In genomic region chr3:52034651-52035050, GRCh38 we compare ENCODE assay signal across 18 cellular contexts. TPM values are rescaled to one million over a fixed set of nuclear protein-coding genes. Genes with fewer than 3 reads are reported as not detected.
DNase-seq lines count a peak whose midpoint lies in the region; ATAC-seq, FAIRE-seq and TF ChIP-seq lines count a peak whose summit lies in the region.
"Had no signal": no experiment of that assay in that cellular context is flagged by ENCODE, and none has a peak within 500 bp of the region (broad histone marks: within the 10 kb centered on the region; RNA-seq: fewer than 3 reads in every experiment).

No MANE protein-coding gene starts in this region.

- no peak overlapping the region for H3K27ac ChIP-seq in HepG2 (ENCODE audit: extremely low read length, insufficient read depth, low read length)
- H3K27ac ChIP-seq in right lobe of liver = no peak overlapping the region
- H3K27ac ChIP-seq: 22Rv1, GM23248 had no signal

- TF ChIP-seq POLR2A in HepG2 (IDR thresholded peaks at IDR 0.05; ENCODE audit: insufficient read depth in 1 of 2, low read depth in 2 of 2, low read length in 2 of 2) = no peak
- TF ChIP-seq POLR2A in right lobe of liver (IDR thresholded peaks at IDR 0.05) = no peak

- TF ChIP-seq EP300 in HepG2 (IDR thresholded peaks at IDR 0.05; ENCODE audit: low read depth in 2 of 2, low read length in 2 of 2) = no peak
- no peak for TF ChIP-seq EP300 in HepG2 (CRISPR knock-in tag; IDR thresholded peaks at IDR 0.05; ENCODE audit: borderline replicate concordance)

- in situ Hi-C loops in HepG2 (cut with HindIII; ENCODE audit: extremely low pct_ligation_motif_present, low pct_unique_long_range_greater_than_20kb) = no loop called here

- TF ChIP-seq CTCF in HepG2 (CRISPR knock-in tag; IDR thresholded peaks at IDR 0.05) (no peak), right lobe of liver (IDR thresholded peaks at IDR 0.05) (no peak)

- no peaks in the 10 kb centered on the region for H3K9me3 Mint-ChIP-seq in central memory CD8-positive, alpha-beta T cell
- no peaks in the 10 kb centered on the region for H3K9me3 Mint-ChIP-seq in stimulated activated effector memory CD8-positive, alpha-beta T cell treated with anti-CD3 and anti-CD28 coated beads, Interleukin-12 subunit alpha, Interleukin-12 subunit beta, amount 100 ng/mL, for 72 hours
- H3K9me3 Mint-ChIP-seq: CD14-positive monocyte; CD4-positive, alpha-beta memory T cell had no signal

- ATAC-seq in HepG2 = no peak
- no peak for ATAC-seq in right lobe of liver
- no peak for ATAC-seq in central memory CD8-positive, alpha-beta T cell (replicated peaks; ENCODE audit: extremely low read depth, poor library complexity, severe bottlenecking)
- no peak for ATAC-seq in stimulated activated effector memory CD8-positive, alpha-beta T cell treated with anti-CD3 and anti-CD28 coated beads, Interleukin-12 subunit alpha, Interleukin-12 subunit beta, amount 100 ng/mL, for 72 hours
- no peak for ATAC-seq in HG03280 (IDR thresholded peaks at IDR 0.05; ENCODE audit: unreplicated experiment)

- H4K20me1 ChIP-seq in HepG2 (ENCODE audit: insufficient read depth, low read length) = no peaks in the 10 kb centered on the region
- H4K20me1 ChIP-seq: BLaER1 had no signal

- 0 out of 2 replicates have a peak overlapping the region, but pooled peaks have one; percentile 14 for H3K9ac ChIP-seq in HepG2 (ENCODE audit: insufficient read depth, low read depth, low read length)
- H3K9ac ChIP-seq: BLaER1, GM23248 had no signal

- no peaks in the 10 kb centered on the region for H3K79me2 ChIP-seq in HepG2 (ENCODE audit: insufficient read depth, low read length)

- DNase-seq in HepG2 (ENCODE audit: low spot score) (no peak), right lobe of liver (no peak), iPS-NIHi11 (ENCODE audit: low spot score) (no peak), NCI-H748 (lab: John Stamatoyannopoulos, UW; ENCODE audit: unreplicated experiment) (no peak)
- DNase-seq in central memory CD8-positive, alpha-beta T cell (ENCODE audit: low spot score in 2 of 2) = no peak
- DNase-seq in stimulated activated effector memory CD8-positive, alpha-beta T cell treated with anti-CD3 and anti-CD28 coated beads, Interleukin-12 subunit alpha, Interleukin-12 subunit beta, amount 100 ng/mL, for 72 hours (ENCODE audit: low spot score in 2 of 2) = no peak
- DNase-seq: CD4-positive, alpha-beta memory T cell; DMS153; DMS79; GDM1; GM23248 had no signal

- H3K9me3 ChIP-seq in HepG2 (ENCODE audit: low read length) (no peaks in the 10 kb centered on the region), right lobe of liver (no peaks in the 10 kb centered on the region)
- H3K9me3 ChIP-seq: BLaER1, HAP-1 had no signal

- peaks cover 2% of the 10 kb centered on the region for H3K36me3 Mint-ChIP-seq in central memory CD8-positive, alpha-beta T cell (ENCODE audit: insufficient read depth)
- no peaks in the 10 kb centered on the region for H3K36me3 Mint-ChIP-seq in stimulated activated effector memory CD8-positive, alpha-beta T cell treated with anti-CD3 and anti-CD28 coated beads, Interleukin-12 subunit alpha, Interleukin-12 subunit beta, amount 100 ng/mL, for 72 hours
- H3K36me3 Mint-ChIP-seq: CD14-positive monocyte; CD4-positive, alpha-beta memory T cell had no signal

- no peak for FAIRE-seq in HepG2 (lab: Jason Lieb, UNC)
- FAIRE-seq: GM12892, GM18507 had no signal

- no peaks in the 10 kb centered on the region for H3K27me3 ChIP-seq in HepG2 (ENCODE audit: control insufficient read depth in 1 of 2, insufficient read depth in 2 of 2, low read length in 2 of 2)
- no peaks in the 10 kb centered on the region for H3K27me3 ChIP-seq in right lobe of liver
- H3K27me3 ChIP-seq: BLaER1 had no signal

- POLR2A ChIA-PET in HepG2 (lab: Yijun Ruan, JAX) = no interaction called here

- H3K27me3 Mint-ChIP-seq in central memory CD8-positive, alpha-beta T cell = no peaks in the 10 kb centered on the region
- H3K27me3 Mint-ChIP-seq: CD4-positive, alpha-beta memory T cell had no signal

- peak overlapping the region; percentile 78 for H3K4me2 ChIP-seq in HepG2 (ENCODE audit: low read depth, low read length)

- peak overlapping the region; percentile 38 for H3K27ac Mint-ChIP-seq in central memory CD8-positive, alpha-beta T cell (ENCODE audit: low read depth)
- peak overlapping the region; percentile 40 for H3K27ac Mint-ChIP-seq in stimulated activated effector memory CD8-positive, alpha-beta T cell treated with anti-CD3 and anti-CD28 coated beads, Interleukin-12 subunit alpha, Interleukin-12 subunit beta, amount 100 ng/mL, for 72 hours
- H3K27ac Mint-ChIP-seq: CD14-positive monocyte had no signal

- H3K36me3 ChIP-seq in HepG2 (replicated peaks in 1 of 2; ENCODE audit: control insufficient read depth in 1 of 2, insufficient read depth in 2 of 2, low read length in 2 of 2) = no peaks in the 10 kb centered on the region
- H3K36me3 ChIP-seq in right lobe of liver = no peaks in the 10 kb centered on the region
- H3K36me3 ChIP-seq: BLaER1, HAP-1 had no signal

- WGBS in HepG2 (ENCODE audit: low lambda C conversion rate) = 43% methylated on average over 1 of the region's 3 CpGs
- WGBS in right lobe of liver (ENCODE audit: insufficient coverage, low coverage, low lambda C conversion rate, missing lambda C conversion rate) = no CpG with 5 or more reads among the region's 3 CpGs

- H3K4me3 ChIP-seq in HepG2 (replicated peaks in 1 of 3; ENCODE audit: insufficient read depth in 1 of 3, low read depth in 2 of 3, low read length in 3 of 3) = peak overlapping the region in 1 of 3 experiments; percentile 34; a peak in 1 of 6 replicates
- no peak overlapping the region for H3K4me3 ChIP-seq in right lobe of liver
- H3K4me3 ChIP-seq: BLaER1, GM23248, HAP-1 had no signal

- BruUV-seq in HepG2 (replicated peaks; lab: Mats Ljungman, UMichigan) = no TSS peak

- no peak for TF ChIP-seq RAD21 in HepG2 (CRISPR knock-in tag; IDR thresholded peaks at IDR 0.05)

- no peak overlapping the region for H2AFZ ChIP-seq in HepG2 (ENCODE audit: low read length)
- H2AFZ ChIP-seq: GM23248 had no signal

- H3K4me1 ChIP-seq in HepG2 (ENCODE audit: insufficient read depth, low read length) = peaks cover 93% of the 10 kb centered on the region
- H3K4me1 ChIP-seq in right lobe of liver = peaks cover 0 to 8% (median 0%) of the 10 kb centered on the region in 4 donors

- H3K4me1 Mint-ChIP-seq in central memory CD8-positive, alpha-beta T cell = no peaks in the 10 kb centered on the region
- H3K4me1 Mint-ChIP-seq in stimulated activated effector memory CD8-positive, alpha-beta T cell treated with anti-CD3 and anti-CD28 coated beads, Interleukin-12 subunit alpha, Interleukin-12 subunit beta, amount 100 ng/mL, for 72 hours = peaks cover 9% of the 10 kb centered on the region
- H3K4me1 Mint-ChIP-seq: CD14-positive monocyte; CD4-positive, alpha-beta memory T cell had no signal

- intact Hi-C loops in HepG2 (cut with micrococcal nuclease; ENCODE audit: unreplicated experiment) = no loop called here
- intact Hi-C loops in right lobe of liver (cut with DNase I) = no loop called here

- CTCF ChIA-PET in HepG2 (lab: Yijun Ruan, JAX; ENCODE audit: low intra/inter-chr PET ratio, low total read pairs) = no interaction called here

- no peak overlapping the region for H3K4me3 Mint-ChIP-seq in central memory CD8-positive, alpha-beta T cell
- no peak overlapping the region for H3K4me3 Mint-ChIP-seq in stimulated activated effector memory CD8-positive, alpha-beta T cell treated with anti-CD3 and anti-CD28 coated beads, Interleukin-12 subunit alpha, Interleukin-12 subunit beta, amount 100 ng/mL, for 72 hours
- H3K4me3 Mint-ChIP-seq: CD14-positive monocyte; CD4-positive, alpha-beta memory T cell had no signal

RNA-seq across cellular contexts. Expression of gene DUSP7, which starts 21.7 kb away (rescaled TPM):
- 6.6 and 7.3 TPM in 2 replicates for total RNA-seq in HepG2 (2016; rRNA removed; fragmentation: Illumina TruSeq; extraction: Trizol)
- 4.7 and 5.1 TPM in 2 replicates for total RNA-seq in HepG2 (2016; cell fraction: cytosol; rRNA removed; fragmentation: Illumina TruSeq; extraction: Trizol; ENCODE audit: low read depth)
- 5.1 and 7.0 TPM in 2 replicates for total RNA-seq in HepG2 (2016; cell fraction: insoluble cytoplasmic fraction; rRNA removed; fragmentation: Illumina TruSeq; extraction: Trizol)
- 14.7 and 15.2 TPM in 2 replicates for total RNA-seq in HepG2 (2016; cell fraction: membrane; rRNA removed; fragmentation: Illumina TruSeq; extraction: Trizol)
- total RNA-seq in HepG2 (2016; cell fraction: nucleus; rRNA removed; fragmentation: Illumina TruSeq; extraction: Trizol) = 4.6 and 4.7 TPM in 2 replicates
- 8.7 and 8.8 TPM in 2 replicates for polyA plus RNA-seq in HepG2 (2011; rRNA removed)
- polyA plus RNA-seq in HepG2 (2011; cell fraction: cytosol; rRNA removed) = 8.3 and 10.5 TPM in 2 replicates
- 5.7 and 6.3 TPM in 2 replicates for polyA plus RNA-seq in HepG2 (2011; cell fraction: nucleus; rRNA removed)
- 2.9 and 3.4 TPM in 2 replicates for polyA plus RNA-seq in HepG2 (2012)
- polyA plus RNA-seq in HepG2 (2016; cell fraction: cytosol; fragmentation: Illumina TruSeq; extraction: Trizol; ENCODE audit: low read depth) = 7.5 and 8.7 TPM in 2 replicates
- polyA plus RNA-seq in HepG2 (2016; cell fraction: insoluble cytoplasmic fraction; fragmentation: Illumina TruSeq; extraction: Trizol; ENCODE audit: low read depth) = 9.3 and 11.6 TPM in 2 replicates
- polyA plus RNA-seq in HepG2 (2016; cell fraction: membrane; fragmentation: Illumina TruSeq; extraction: Trizol; ENCODE audit: low read depth) = 15.7 and 19.4 TPM in 2 replicates
- polyA plus RNA-seq in HepG2 (2016; cell fraction: nucleus; fragmentation: Illumina TruSeq; extraction: Trizol; ENCODE audit: insufficient read depth, low read depth) = 7.9 and 8.3 TPM in 2 replicates
- 31.6 and 87.2 TPM in 2 replicates for polyA minus RNA-seq in HepG2 (2011; rRNA and poly(A)+ RNA removed; ENCODE audit: low replicate concordance)
- 8.1 and 9.1 TPM in 2 replicates for polyA minus RNA-seq in HepG2 (2011; cell fraction: cytosol; rRNA and poly(A)+ RNA removed)
- 4.6 and 5.6 TPM in 2 replicates for polyA minus RNA-seq in HepG2 (2011; cell fraction: nucleus; rRNA and poly(A)+ RNA removed)
- total RNA-seq in right lobe of liver = 1 to 10 TPM; 3.0 to 4.2 (median 3.5) TPM

RNA-seq across cellular contexts. Expression of gene RPL29, which starts 39.0 kb away (rescaled TPM):
- total RNA-seq in HepG2 (2016; rRNA removed; fragmentation: Illumina TruSeq; extraction: Trizol) (1,348 and 1,507 TPM in 2 replicates), right lobe of liver (100 to 1,000 TPM; 396 to 971 (median 447) TPM)
- total RNA-seq in HepG2 (2016; cell fraction: cytosol; rRNA removed; fragmentation: Illumina TruSeq; extraction: Trizol; ENCODE audit: low read depth) = 2,410 and 2,561 TPM in 2 replicates
- 1,336 and 1,557 TPM in 2 replicates for total RNA-seq in HepG2 (2016; cell fraction: insoluble cytoplasmic fraction; rRNA removed; fragmentation: Illumina TruSeq; extraction: Trizol)
- 3,125 and 3,259 TPM in 2 replicates for total RNA-seq in HepG2 (2016; cell fraction: membrane; rRNA removed; fragmentation: Illumina TruSeq; extraction: Trizol)
- 561 and 582 TPM in 2 replicates for total RNA-seq in HepG2 (2016; cell fraction: nucleus; rRNA removed; fragmentation: Illumina TruSeq; extraction: Trizol)
- polyA plus RNA-seq in HepG2 (2011; rRNA removed) = 2,212 and 2,263 TPM in 2 replicates
- polyA plus RNA-seq in HepG2 (2011; cell fraction: cytosol; rRNA removed) = 3,529 and 3,773 TPM in 2 replicates
- polyA plus RNA-seq in HepG2 (2011; cell fraction: nucleus; rRNA removed) = 1,156 and 1,364 TPM in 2 replicates
- 2,468 and 3,197 TPM in 2 replicates for polyA plus RNA-seq in HepG2 (2012)
- 3,334 and 3,729 TPM in 2 replicates for polyA plus RNA-seq in HepG2 (2016; cell fraction: cytosol; fragmentation: Illumina TruSeq; extraction: Trizol; ENCODE audit: low read depth)
- polyA plus RNA-seq in HepG2 (2016; cell fraction: insoluble cytoplasmic fraction; fragmentation: Illumina TruSeq; extraction: Trizol; ENCODE audit: low read depth) = 2,145 and 2,237 TPM in 2 replicates
- 4,346 and 4,410 TPM in 2 replicates for polyA plus RNA-seq in HepG2 (2016; cell fraction: membrane; fragmentation: Illumina TruSeq; extraction: Trizol; ENCODE audit: low read depth)
- 1,173 and 1,267 TPM in 2 replicates for polyA plus RNA-seq in HepG2 (2016; cell fraction: nucleus; fragmentation: Illumina TruSeq; extraction: Trizol; ENCODE audit: insufficient read depth, low read depth)
- polyA minus RNA-seq in HepG2 (2011; rRNA and poly(A)+ RNA removed; ENCODE audit: low replicate concordance) = 1,196 and 1,308 TPM in 2 replicates
- polyA minus RNA-seq in HepG2 (2011; cell fraction: cytosol; rRNA and poly(A)+ RNA removed) = 819 and 837 TPM in 2 replicates
- 324 and 432 TPM in 2 replicates for polyA minus RNA-seq in HepG2 (2011; cell fraction: nucleus; rRNA and poly(A)+ RNA removed)

RNA-seq across cellular contexts. Expression of gene ACY1, which starts 51.3 kb away (rescaled TPM):
- total RNA-seq in HepG2 (2016; rRNA removed; fragmentation: Illumina TruSeq; extraction: Trizol) = 112 and 113 TPM in 2 replicates
- 24.7 and 29.0 TPM in 2 replicates for total RNA-seq in HepG2 (2016; cell fraction: cytosol; rRNA removed; fragmentation: Illumina TruSeq; extraction: Trizol; ENCODE audit: low read depth)
- 100 and 107 TPM in 2 replicates for total RNA-seq in HepG2 (2016; cell fraction: insoluble cytoplasmic fraction; rRNA removed; fragmentation: Illumina TruSeq; extraction: Trizol)
- 29.7 and 29.8 TPM in 2 replicates for total RNA-seq in HepG2 (2016; cell fraction: membrane; rRNA removed; fragmentation: Illumina TruSeq; extraction: Trizol)
- 46.2 and 55.9 TPM in 2 replicates for total RNA-seq in HepG2 (2016; cell fraction: nucleus; rRNA removed; fragmentation: Illumina TruSeq; extraction: Trizol)
- 162 and 166 TPM in 2 replicates for polyA plus RNA-seq in HepG2 (2011; rRNA removed)
- 122 and 222 TPM in 2 replicates for polyA plus RNA-seq in HepG2 (2011; cell fraction: cytosol; rRNA removed)
- polyA plus RNA-seq in HepG2 (2011; cell fraction: nucleus; rRNA removed) = 380 and 387 TPM in 2 replicates
- polyA plus RNA-seq in HepG2 (2012) = 89.1 and 116 TPM in 2 replicates
- 18.6 and 25.0 TPM in 2 replicates for polyA plus RNA-seq in HepG2 (2016; cell fraction: cytosol; fragmentation: Illumina TruSeq; extraction: Trizol; ENCODE audit: low read depth)
- polyA plus RNA-seq in HepG2 (2016; cell fraction: insoluble cytoplasmic fraction; fragmentation: Illumina TruSeq; extraction: Trizol; ENCODE audit: low read depth) = 101 and 119 TPM in 2 replicates
- polyA plus RNA-seq in HepG2 (2016; cell fraction: membrane; fragmentation: Illumina TruSeq; extraction: Trizol; ENCODE audit: low read depth) = 26.8 and 28.5 TPM in 2 replicates
- 112 and 117 TPM in 2 replicates for polyA plus RNA-seq in HepG2 (2016; cell fraction: nucleus; fragmentation: Illumina TruSeq; extraction: Trizol; ENCODE audit: insufficient read depth, low read depth)
- polyA minus RNA-seq in HepG2 (2011; rRNA and poly(A)+ RNA removed; ENCODE audit: low replicate concordance) = 110 and 460 TPM in 2 replicates
- 133 and 142 TPM in 2 replicates for polyA minus RNA-seq in HepG2 (2011; cell fraction: cytosol; rRNA and poly(A)+ RNA removed)
- polyA minus RNA-seq in HepG2 (2011; cell fraction: nucleus; rRNA and poly(A)+ RNA removed) = 75.1 and 77.0 TPM in 2 replicates
- total RNA-seq in right lobe of liver = 100 to 1,000 TPM; 223 to 479 (median 297) TPM

RNA-seq across cellular contexts. Expression of gene ABHD14A, which starts 59.8 kb away (rescaled TPM):
- total RNA-seq in HepG2 (2016; rRNA removed; fragmentation: Illumina TruSeq; extraction: Trizol) = 12.3 and 29.5 TPM in 2 replicates
- total RNA-seq in HepG2 (2016; cell fraction: cytosol; rRNA removed; fragmentation: Illumina TruSeq; extraction: Trizol; ENCODE audit: low read depth) = 29.8 and 42.0 TPM in 2 replicates
- 13.9 and 25.2 TPM in 2 replicates for total RNA-seq in HepG2 (2016; cell fraction: insoluble cytoplasmic fraction; rRNA removed; fragmentation: Illumina TruSeq; extraction: Trizol)
- 28.5 and 40.2 TPM in 2 replicates for total RNA-seq in HepG2 (2016; cell fraction: membrane; rRNA removed; fragmentation: Illumina TruSeq; extraction: Trizol)
- 14.6 and 20.6 TPM in 2 replicates for total RNA-seq in HepG2 (2016; cell fraction: nucleus; rRNA removed; fragmentation: Illumina TruSeq; extraction: Trizol)
- 46.9 and 53.9 TPM in 2 replicates for polyA plus RNA-seq in HepG2 (2011; rRNA removed)
- 62.7 and 81.3 TPM in 2 replicates for polyA plus RNA-seq in HepG2 (2011; cell fraction: cytosol; rRNA removed)
- 21.1 and 27.5 TPM in 2 replicates for polyA plus RNA-seq in HepG2 (2011; cell fraction: nucleus; rRNA removed)
- polyA plus RNA-seq in HepG2 (2012) = 15.4 and 26.5 TPM in 2 replicates
- polyA plus RNA-seq in HepG2 (2016; cell fraction: cytosol; fragmentation: Illumina TruSeq; extraction: Trizol; ENCODE audit: low read depth) = 43.5 and 57.3 TPM in 2 replicates
- 16.4 and 20.9 TPM in 2 replicates for polyA plus RNA-seq in HepG2 (2016; cell fraction: insoluble cytoplasmic fraction; fragmentation: Illumina TruSeq; extraction: Trizol; ENCODE audit: low read depth)
- polyA plus RNA-seq in HepG2 (2016; cell fraction: membrane; fragmentation: Illumina TruSeq; extraction: Trizol; ENCODE audit: low read depth) = 38.0 and 46.5 TPM in 2 replicates
- 40.2 and 40.9 TPM in 2 replicates for polyA plus RNA-seq in HepG2 (2016; cell fraction: nucleus; fragmentation: Illumina TruSeq; extraction: Trizol; ENCODE audit: insufficient read depth, low read depth)
- polyA minus RNA-seq in HepG2 (2011; rRNA and poly(A)+ RNA removed; ENCODE audit: low replicate concordance) = 36.2 and 41.1 TPM in 2 replicates
- polyA minus RNA-seq in HepG2 (2011; cell fraction: cytosol; rRNA and poly(A)+ RNA removed) = 12.3 and 12.7 TPM in 2 replicates
- 2.2 and 3.2 TPM in 2 replicates for polyA minus RNA-seq in HepG2 (2011; cell fraction: nucleus; rRNA and poly(A)+ RNA removed)
- 10 to 100 TPM in 4 of 6 experiments, 1 to 10 TPM in 2; 8.3 to 22.2 (median 15.1) TPM for total RNA-seq in right lobe of liver
